In genomic region chrX:148381603-148382002, GRCh38 we compare ENCODE assay signal across 8 cellular contexts.
DNase-seq lines count a peak whose midpoint lies in the region; ATAC-seq lines count a peak whose summit lies in the region.

No MANE protein-coding gene starts in this region.

- DNase-seq in activated CD8-positive, alpha-beta memory T cell treated with anti-CD3 and anti-CD28 coated beads for 24 hours, result peak; percentile 59
- no peak for DNase-seq in activated CD8-positive, alpha-beta memory T cell treated with anti-CD3 and anti-CD28 coated beads, Interleukin-2, amount 50 U/mL, for 48 hours
- DNase-seq in T-cell (no peak), medulla oblongata (ENCODE audit: extremely low spot score) (no peak), cortex of kidney (lab: John Stamatoyannopoulos, UW) (no peak), COLO829 (ENCODE audit: low spot score) (no peak)
- DNase-seq in stimulated activated naive CD8-positive, alpha-beta T cell treated with anti-CD3 and anti-CD28 coated beads, Interleukin-15, amount 100 ng/mL, for 72 hours, result peak in 1 of 2 donors; percentile 10

- POLR2A ChIA-PET in T-cell (lab: Charles Lee), result no interaction called here

- ATAC-seq in HG02943 (IDR thresholded peaks at IDR 0.05; ENCODE audit: low read depth, unreplicated experiment) (peak; percentile 27), T-cell (replicated peaks in 1 of 4) (peak in 3 of 4 experiments; percentile 55 to 60 (median 56))
- peak; percentile 70 for ATAC-seq in stimulated activated naive CD8-positive, alpha-beta T cell treated with anti-CD3 and anti-CD28 coated beads, Interleukin-15, amount 100 ng/mL, for 72 hours

- peaks cover 30 to 36% (median 34%) of the 10 kb centered on the region in 3 donors for H3K4me1 Mint-ChIP-seq in T-cell
- peaks cover 13% of the 10 kb centered on the region for H3K4me1 Mint-ChIP-seq in stimulated activated naive CD8-positive, alpha-beta T cell treated with anti-CD3 and anti-CD28 coated beads, Interleukin-15, amount 100 ng/mL, for 72 hours

- H3K27me3 Mint-ChIP-seq in T-cell, result no peaks in the 10 kb centered on the region
- no peaks in the 10 kb centered on the region for H3K27me3 Mint-ChIP-seq in stimulated activated naive CD8-positive, alpha-beta T cell treated with anti-CD3 and anti-CD28 coated beads, Interleukin-15, amount 100 ng/mL, for 72 hours

- H3K4me3 Mint-ChIP-seq in T-cell, result peak overlapping the region; percentile 77 to 80 (median 77)
- H3K4me3 Mint-ChIP-seq in stimulated activated naive CD8-positive, alpha-beta T cell treated with anti-CD3 and anti-CD28 coated beads, Interleukin-15, amount 100 ng/mL, for 72 hours, result peak overlapping the region; percentile 26 to 74

- H3K9me3 Mint-ChIP-seq in T-cell, result no peaks in the 10 kb centered on the region
- H3K9me3 Mint-ChIP-seq in stimulated activated naive CD8-positive, alpha-beta T cell treated with anti-CD3 and anti-CD28 coated beads, Interleukin-15, amount 100 ng/mL, for 72 hours, result no peaks in the 10 kb centered on the region

- H3K27ac Mint-ChIP-seq in T-cell, result peak overlapping the region; percentile 93 to 96
- peak overlapping the region; percentile 92 to 93 for H3K27ac Mint-ChIP-seq in stimulated activated naive CD8-positive, alpha-beta T cell treated with anti-CD3 and anti-CD28 coated beads, Interleukin-15, amount 100 ng/mL, for 72 hours

- CTCF ChIA-PET in T-cell (lab: Charles Lee), result no interaction called here

- H3K36me3 Mint-ChIP-seq in T-cell, result no peaks in the 10 kb centered on the region
